In the genomic region with DNA sequence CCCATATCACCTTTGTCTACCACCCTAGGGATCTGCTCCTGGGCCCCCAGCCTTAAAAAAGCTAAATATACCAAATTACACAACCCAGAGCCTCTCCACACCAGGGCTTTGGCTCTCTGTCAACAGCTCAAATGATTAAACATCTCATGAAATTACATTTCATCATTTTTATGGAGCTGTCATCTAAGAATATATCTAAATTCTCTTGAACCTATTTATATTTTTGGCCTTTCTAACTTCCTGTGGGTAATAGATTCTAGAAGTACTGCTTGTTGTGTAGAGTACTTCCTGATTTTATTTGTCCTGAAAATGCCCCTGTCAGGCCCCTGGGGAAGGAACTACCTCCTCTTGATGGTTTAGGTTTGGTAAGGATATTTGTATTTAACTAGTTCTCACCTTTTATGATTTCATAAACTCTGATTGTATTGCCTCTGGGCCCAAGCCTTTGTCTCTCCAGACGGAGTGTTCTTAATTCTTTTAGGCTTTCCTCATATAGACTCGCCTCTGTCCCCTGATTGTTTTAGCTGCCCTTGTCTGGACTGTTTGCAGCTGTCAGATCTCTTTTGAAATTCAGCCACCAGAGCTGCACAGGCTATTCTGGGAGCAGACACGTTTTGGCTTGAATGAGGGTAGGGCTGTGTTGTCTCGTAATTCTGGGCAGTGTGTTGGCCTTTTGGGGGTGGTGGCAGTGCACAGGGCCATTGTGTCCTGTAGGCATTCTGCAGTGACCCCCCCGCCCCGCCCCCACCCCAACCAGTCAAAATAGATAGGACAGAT, we compare ENCODE assay signal across 12 cellular contexts. TPM values are rescaled to one million over a fixed set of nuclear protein-coding genes. Genes with fewer than 3 reads are reported as not detected.
DNase-seq lines count a peak whose midpoint lies in the region; ATAC-seq and TF ChIP-seq lines count a peak whose summit lies in the region.
"Had no signal": no experiment of that assay in that cellular context is flagged by ENCODE, and none has a peak within 500 bp of the region (broad histone marks: within the 10 kb centered on the region; RNA-seq: fewer than 3 reads in every experiment).

No MANE protein-coding gene starts in this region.

- H3K9me3 ChIP-seq in GM23248 (ENCODE audit: low read depth) (no peaks in the 10 kb centered on the region), gastrocnemius medialis (no peaks in the 10 kb centered on the region), Caco-2 (no peaks in the 10 kb centered on the region)

- CTCF ChIA-PET in Caco-2 (lab: Charles Lee) = interaction anchor here (0.7 kb wide), 1 partner anchor 200 kb away, joined by 4 read pairs; no protein-coding TSS in a partner anchor

- peak; percentile 92 for ATAC-seq in Right ventricle myocardium superior (ENCODE audit: poor library complexity)
- ATAC-seq in gastrocnemius medialis = peak; percentile 91 to 94
- ATAC-seq in HG02642 (IDR thresholded peaks at IDR 0.05; ENCODE audit: poor library complexity, unreplicated experiment) = no peak
- ATAC-seq in GM19035 (IDR thresholded peaks at IDR 0.05; ENCODE audit: unreplicated experiment) = no peak
- ATAC-seq in GM21529 (IDR thresholded peaks at IDR 0.05; ENCODE audit: unreplicated experiment) = no peak

- H3K9ac ChIP-seq in GM23248 = no peak overlapping the region

- H4K20me1 ChIP-seq in GM23248 (ENCODE audit: insufficient read depth) = no peaks in the 10 kb centered on the region

- H3K4me1 Mint-ChIP-seq in Caco-2 (ENCODE audit: low read depth, unreplicated experiment) = no peaks in the 10 kb centered on the region
- H3K4me1 Mint-ChIP-seq: activated CD4-positive, alpha-beta T cell treated with anti-CD3 and anti-CD28 coated beads, Interleukin-2, amount 10 ng/mL, durations not matched to agents 24 days and 14 days; activated naive CD8-positive, alpha-beta T cell treated with anti-CD3 and anti-CD28 coated beads, Interleukin-2, amount 10 ng/mL, durations not matched to agents 7 days and 5 days had no signal

- no peaks in the 10 kb centered on the region for H3K27me3 Mint-ChIP-seq in Caco-2 (ENCODE audit: insufficient read depth, unreplicated experiment)
- H3K27me3 Mint-ChIP-seq: activated CD4-positive, alpha-beta T cell treated with anti-CD3 and anti-CD28 coated beads, Interleukin-2, amount 10 ng/mL, durations not matched to agents 24 days and 14 days; activated naive CD8-positive, alpha-beta T cell treated with anti-CD3 and anti-CD28 coated beads, Interleukin-2, amount 10 ng/mL, durations not matched to agents 7 days and 5 days had no signal

- 22 to 25% methylated on average over 6 of the region's 6 CpGs for WGBS in GM23248 (ENCODE audit: low coverage in 1 of 2, low lambda C conversion rate in 2 of 2, missing lambda C conversion rate in 2 of 2), 2 experiments

- H3K27me3 ChIP-seq in GM23248 (replicated peaks; ENCODE audit: insufficient read depth) (no peaks in the 10 kb centered on the region), gastrocnemius medialis (no peaks in the 10 kb centered on the region), Caco-2 (replicated peaks; ENCODE audit: control insufficient read depth, insufficient read depth, low read length) (no peaks in the 10 kb centered on the region)

- BruUV-seq in Caco-2 (replicated peaks; lab: Mats Ljungman, UMichigan) = no TSS peak

- TF ChIP-seq CTCF in gastrocnemius medialis (IDR thresholded peaks at IDR 0.05 in 4 of 5, conservative IDR thresholded peaks at IDR 0.05 in 1 of 5) = no peak
- no peak for TF ChIP-seq CTCF in Caco-2 (IDR thresholded peaks at IDR 0.05; ENCODE audit: insufficient read depth in 1 of 2, low read depth in 1 of 2, low read length in 1 of 2, severe bottlenecking in 1 of 2, unreplicated experiment in 1 of 2)

- H3K79me2 ChIP-seq in GM23248 (ENCODE audit: insufficient read depth) = no peaks in the 10 kb centered on the region

- H3K4me1 ChIP-seq in GM23248 (ENCODE audit: insufficient read depth) (peaks cover 11% of the 10 kb centered on the region), gastrocnemius medialis (peaks cover 33 to 46% of the 10 kb centered on the region in 2 donors), Caco-2 (no peaks in the 10 kb centered on the region)

- H3K4me3 Mint-ChIP-seq in Caco-2 (ENCODE audit: unreplicated experiment) = no peak overlapping the region
- H3K4me3 Mint-ChIP-seq: activated CD4-positive, alpha-beta T cell treated with anti-CD3 and anti-CD28 coated beads, Interleukin-2, amount 10 ng/mL, durations not matched to agents 24 days and 14 days; activated naive CD8-positive, alpha-beta T cell treated with anti-CD3 and anti-CD28 coated beads, Interleukin-2, amount 10 ng/mL, durations not matched to agents 7 days and 5 days had no signal

- no peaks in the 10 kb centered on the region for H3F3A ChIP-seq in GM23248 (ENCODE audit: insufficient read depth)

- H3K9me2 ChIP-seq in GM23248 (ENCODE audit: insufficient read depth) = no peaks in the 10 kb centered on the region

- in situ Hi-C loops in GM23248 (cut with MboI) = no loop called here
- in situ Hi-C loops in gastrocnemius medialis (cut with MboI; ENCODE audit: low sequenced_read_pairs in 4 of 4) = no loop called here

- H3K4me3 ChIP-seq in GM23248 (no peak overlapping the region), gastrocnemius medialis (no peak overlapping the region), Caco-2 (ENCODE audit: low read depth, low read length) (no peak overlapping the region)

- intact Hi-C loops in Right ventricle myocardium superior (cut with DNase I) = no loop called here
- intact Hi-C loops in gastrocnemius medialis (cut with DNase I; ENCODE audit: low total_unique reads) = no loop called here
- intact Hi-C loops in Caco-2 (cut with micrococcal nuclease; ENCODE audit: unreplicated experiment) = no loop called here

- no peak overlapping the region for H3K4me2 ChIP-seq in GM23248 (ENCODE audit: unreplicated experiment)

- H2AFZ ChIP-seq in GM23248 = no peak overlapping the region

- H3K36me3 ChIP-seq in GM23248 (ENCODE audit: low read depth) = no peaks in the 10 kb centered on the region; the same call in 1 of the 2 replicates
- H3K36me3 ChIP-seq in gastrocnemius medialis = peaks cover 0 to 5% of the 10 kb centered on the region in 2 donors
- no peaks in the 10 kb centered on the region for H3K36me3 ChIP-seq in Caco-2 (ENCODE audit: control insufficient read depth, insufficient read depth, low read length)

- TF ChIP-seq POLR2A in gastrocnemius medialis (IDR thresholded peaks at IDR 0.05) = peak in 1 of 2 donors; percentile 19

- H3K9me3 Mint-ChIP-seq in Caco-2 (ENCODE audit: unreplicated experiment) = no peaks in the 10 kb centered on the region
- H3K9me3 Mint-ChIP-seq: activated CD4-positive, alpha-beta T cell treated with anti-CD3 and anti-CD28 coated beads, Interleukin-2, amount 10 ng/mL, durations not matched to agents 24 days and 14 days; activated naive CD8-positive, alpha-beta T cell treated with anti-CD3 and anti-CD28 coated beads, Interleukin-2, amount 10 ng/mL, durations not matched to agents 7 days and 5 days had no signal

- peak; percentile 17 for DNase-seq in GM23248
- DNase-seq in NOMO-1 treated with DMSO at 0.1 percent for 48 hours (lab: John Stamatoyannopoulos, UW; ENCODE audit: unreplicated experiment) = peak; percentile 95
- DNase-seq in Right ventricle myocardium superior = no peak
- DNase-seq in gastrocnemius medialis = peak; percentile 42 to 89
- no peak for DNase-seq in Caco-2
- DNase-seq: activated CD4-positive, alpha-beta T cell treated with anti-CD3 and anti-CD28 coated beads, Interleukin-2, amount 10 ng/mL, durations not matched to agents 24 days and 14 days; activated naive CD8-positive, alpha-beta T cell treated with anti-CD3 and anti-CD28 coated beads, Interleukin-2, amount 10 ng/mL, durations not matched to agents 7 days and 5 days; IMR-90 had no signal

- no peaks in the 10 kb centered on the region for H3K36me3 Mint-ChIP-seq in Caco-2 (ENCODE audit: insufficient read depth, unreplicated experiment)

- no peak overlapping the region for H3K27ac Mint-ChIP-seq in Caco-2 (ENCODE audit: unreplicated experiment)
- H3K27ac Mint-ChIP-seq: activated CD4-positive, alpha-beta T cell treated with anti-CD3 and anti-CD28 coated beads, Interleukin-2, amount 10 ng/mL, durations not matched to agents 24 days and 14 days; activated naive CD8-positive, alpha-beta T cell treated with anti-CD3 and anti-CD28 coated beads, Interleukin-2, amount 10 ng/mL, durations not matched to agents 7 days and 5 days had no signal

- POLR2A ChIA-PET in Caco-2 (lab: Charles Lee) = no interaction called here

- H3K27ac ChIP-seq in GM23248 (no peak overlapping the region), gastrocnemius medialis (peak overlapping the region; percentile 79 to 88 (median 84))

RNA-seq across cellular contexts. Expression of a gene that starts 16.6 kb away (rescaled TPM):
- not detected in 2 replicates for total RNA-seq in GM23248 (2014; rRNA removed; shearing (Covaris generic))
- polyA plus RNA-seq in GM23248 (2016; fragmentation: Nextera tagmentation; extraction: Ambion mirVana) = not detected in 2 replicates
- not detected for total RNA-seq in Right ventricle myocardium superior
- total RNA-seq in gastrocnemius medialis = 100 to 1,000 TPM in 1 of 4 donors, 10 to 100 TPM in 3; 21.4 to 146 (median 73.1) TPM
- total RNA-seq in Caco-2 (2022) = not detected in 2 replicates
- total RNA-seq: activated CD4-positive, alpha-beta T cell treated with anti-CD3 and anti-CD28 coated beads, Interleukin-2, amount 10 ng/mL, durations not matched to agents 24 days and 14 days; activated naive CD8-positive, alpha-beta T cell treated with anti-CD3 and anti-CD28 coated beads, Interleukin-2, amount 10 ng/mL, durations not matched to agents 7 days and 5 days; IMR-90 had no signal
- polyA plus RNA-seq: IMR-90, keratinocyte had no signal

RNA-seq across cellular contexts. Expression of a gene that starts 42.9 kb away (rescaled TPM):
- total RNA-seq in GM23248 (2014; rRNA removed; shearing (Covaris generic)) = 13.6 and 16.1 TPM in 2 replicates
- polyA plus RNA-seq in GM23248 (2016; fragmentation: Nextera tagmentation; extraction: Ambion mirVana) = 3.2 and 4.9 TPM in 2 replicates
- total RNA-seq in Right ventricle myocardium superior = 19.3 TPM
- 10 to 100 TPM in 3 of 4 donors, 1 to 10 TPM in 1; 8.4 to 45.5 (median 33.1) TPM for total RNA-seq in gastrocnemius medialis
- 8.7 and 9.4 TPM in 2 replicates for total RNA-seq in Caco-2 (2022)

RNA-seq across cellular contexts. Expression of a gene that starts 58.3 kb away (rescaled TPM):
- total RNA-seq in GM23248 (2014; rRNA removed; shearing (Covaris generic)) = 0.89 and 5.8 TPM in 2 replicates
- polyA plus RNA-seq in GM23248 (2016; fragmentation: Nextera tagmentation; extraction: Ambion mirVana) = 2.2 and 3.3 TPM in 2 replicates
- total RNA-seq in Right ventricle myocardium superior = 12.5 TPM
- 1 to 10 TPM in 2 of 4 donors, under 1 TPM in 2; 0.25 to 5.6 (median 1.7) TPM for total RNA-seq in gastrocnemius medialis
- 46.0 and 50.4 TPM in 2 replicates for total RNA-seq in Caco-2 (2022)
- total RNA-seq: activated CD4-positive, alpha-beta T cell treated with anti-CD3 and anti-CD28 coated beads, Interleukin-2, amount 10 ng/mL, durations not matched to agents 24 days and 14 days; activated naive CD8-positive, alpha-beta T cell treated with anti-CD3 and anti-CD28 coated beads, Interleukin-2, amount 10 ng/mL, durations not matched to agents 7 days and 5 days had no signal

Comparison
In these comparisons a context has a peak if more than half of its experiments do, and no peak if none do; other contexts are left out.
1. DNase-seq: peak in GM23248 (single experiment), NOMO-1 treated with DMSO at 0.1 percent for 48 hours (single experiment) and gastrocnemius medialis (2 of 2); none in Right ventricle myocardium superior (single experiment) and Caco-2 (0 of 2).
2. ATAC-seq: peak in Right ventricle myocardium superior (single experiment) and gastrocnemius medialis (2 of 2); none in HG02642 (single experiment), GM19035 (single experiment) and GM21529 (single experiment).
3. RNA of a gene that starts 16.6 kb away (total RNA-seq): 21.4 to 146 TPM in gastrocnemius medialis; not detected in GM23248, not detected in Right ventricle myocardium superior (single experiment) and not detected in Caco-2; every median in the first group is over 10 times any median in the second.